In genomic region chr6:105136433-105137350, GRCh38 we compare ENCODE assay signal across 8 cellular contexts. TPM values are rescaled to one million over a fixed set of nuclear protein-coding genes. Genes with fewer than 3 reads are reported as not detected.
DNase-seq lines count a peak whose midpoint lies in the region; ATAC-seq, FAIRE-seq and TF ChIP-seq lines count a peak whose summit lies in the region.

No MANE protein-coding gene starts in this region.

- intact Hi-C loops in cardiac septum (cut with DNase I), result loop anchor here (2.0 to 5.0 kb wide), 3 partner anchors 42 to 266 kb away; partner anchors contain the start of gene PREP

- H3K9me3 Mint-ChIP-seq in activated naive CD8-positive, alpha-beta T cell treated with anti-CD3 and anti-CD28 coated beads for 36 hours, result no peaks in the 10 kb centered on the region

- no peak for TF ChIP-seq POLR2A in GM12892 (IDR thresholded peaks at IDR 0.05; ENCODE audit: low read depth, low read length)

- DNase-seq in ACHN (peak; percentile 8), GM12892 (ENCODE audit: insufficient read length) (peak; percentile 41), NCI-H526 treated with DMSO at 0.1 percent for 48 hours (lab: John Stamatoyannopoulos, UW) (peak; percentile 32), cardiac septum (ENCODE audit: low spot score) (peak; percentile 81), osteoblast (ENCODE audit: insufficient read length, low spot score, missing footprints) (peak; percentile 98)
- peak; percentile 43 for DNase-seq in activated naive CD8-positive, alpha-beta T cell treated with anti-CD3 and anti-CD28 coated beads for 36 hours

- H3K4me3 Mint-ChIP-seq in activated naive CD8-positive, alpha-beta T cell treated with anti-CD3 and anti-CD28 coated beads for 36 hours, result peak overlapping the region; percentile 40

- FAIRE-seq in GM12892 (lab: Jason Lieb, UNC), result no peak

- H3K36me3 ChIP-seq in osteoblast (ENCODE audit: insufficient read depth, low read length), result no peaks in the 10 kb centered on the region

- H3K27me3 ChIP-seq in osteoblast (ENCODE audit: insufficient read depth, low read length), result no peaks in the 10 kb centered on the region

- peak overlapping the region; percentile 85 for H3K4me3 ChIP-seq in osteoblast (ENCODE audit: insufficient read depth, low read length)

- no peak overlapping the region for H3K27ac Mint-ChIP-seq in activated naive CD8-positive, alpha-beta T cell treated with anti-CD3 and anti-CD28 coated beads for 36 hours

- H3K4me2 ChIP-seq in osteoblast (ENCODE audit: insufficient read depth, low read length), result peak overlapping the region; percentile 94

- peaks cover 73% of the 10 kb centered on the region for H3K27me3 Mint-ChIP-seq in activated naive CD8-positive, alpha-beta T cell treated with anti-CD3 and anti-CD28 coated beads for 36 hours

- H3K27ac ChIP-seq in osteoblast (ENCODE audit: low read depth, low read length), result peak overlapping the region; percentile 34

- TF ChIP-seq CTCF in osteoblast (IDR thresholded peaks at IDR 0.05; ENCODE audit: extremely low read depth, low read depth, low read length), result no peak

- peak; percentile 50 for ATAC-seq in HG02852 (IDR thresholded peaks at IDR 0.05; ENCODE audit: unreplicated experiment)
- ATAC-seq in GM21515 (IDR thresholded peaks at IDR 0.05; ENCODE audit: unreplicated experiment), result no peak

- peaks cover 6% of the 10 kb centered on the region for H3K4me1 Mint-ChIP-seq in activated naive CD8-positive, alpha-beta T cell treated with anti-CD3 and anti-CD28 coated beads for 36 hours

- H2AFZ ChIP-seq in osteoblast (ENCODE audit: low read length), result peak overlapping the region; percentile 97

- H3K4me1 ChIP-seq in osteoblast (ENCODE audit: insufficient read depth, low read length), result peaks cover 2% of the 10 kb centered on the region

- no peaks in the 10 kb centered on the region for H4K20me1 ChIP-seq in osteoblast (ENCODE audit: insufficient read depth, low read length)

- no peaks in the 10 kb centered on the region for H3K36me3 Mint-ChIP-seq in activated naive CD8-positive, alpha-beta T cell treated with anti-CD3 and anti-CD28 coated beads for 36 hours

- no peaks in the 10 kb centered on the region for H3K9me3 ChIP-seq in osteoblast (ENCODE audit: low read depth, low read length)

- H3K79me2 ChIP-seq in osteoblast (ENCODE audit: insufficient read depth, low read length), result no peaks in the 10 kb centered on the region

- in situ Hi-C loops in ACHN (cut with HindIII; ENCODE audit: low pct_ligation_motif_present, low pct_unique_long_range_greater_than_20kb, low sequenced_read_pairs), result no loop called here

RNA-seq across cellular contexts. Expression of gene POPDC3, which starts 43.1 kb away (rescaled TPM):
- polyA plus RNA-seq in GM12892 (2012; ENCODE audit: missing spikeins), result not detected
- not detected for total RNA-seq in activated naive CD8-positive, alpha-beta T cell treated with anti-CD3 and anti-CD28 coated beads for 36 hours
- 35.1 TPM for total RNA-seq in cardiac septum
- total RNA-seq in osteoblast, result 32.6 and 41.8 TPM in 2 replicates

Comparison
In these comparisons a context has a peak if more than half of its experiments do, and no peak if none do; other contexts are left out.
1. DNase-seq: peak in every context shown above with its lines; median percentile 98 in osteoblast; 81 in cardiac septum; 43 in activated naive CD8-positive, alpha-beta T cell treated with anti-CD3 and anti-CD28 coated beads for 36 hours; 41 in GM12892; 32 in NCI-H526 treated with DMSO at 0.1 percent for 48 hours; 8 in ACHN.
2. RNA of gene POPDC3, which starts 43.1 kb away (total RNA-seq): 35.1 TPM in cardiac septum (single experiment) and 32.6 to 41.8 TPM in osteoblast; not detected in activated naive CD8-positive, alpha-beta T cell treated with anti-CD3 and anti-CD28 coated beads for 36 hours; every median in the first group is over 10 times any median in the second.